ENCODE assay signal across 2 cellular contexts in genomic region chr1:20760322-20760721, GRCh38.
TF ChIP-seq lines count a peak whose summit lies in the region.

No MANE protein-coding gene starts in this region.

TF ChIP-seq in HepG2, 621 proteins besides CTCF, POLR2A, EP300 and RAD21:
- 0 out of 2 replicates have a peak, but pooled peaks have one; percentile 19 for TF ChIP-seq ZNF121 (CRISPR knock-in tag; IDR thresholded peaks at IDR 0.05)
- no peak for TF ChIP-seq NR2F2 (IDR thresholded peaks at IDR 0.05; ENCODE audit: borderline replicate concordance, low read depth)
TF ChIP-seq in HepG2: peak in this region for 1.

TF ChIP-seq in WTC11, 78 proteins besides CTCF, POLR2A, EP300 and RAD21:
- peak; percentile 71 for TF ChIP-seq ZNF121 (CRISPR knock-in tag; IDR thresholded peaks at IDR 0.05)
- no peak for TF ChIP-seq HMGXB4 (CRISPR knock-in tag; IDR thresholded peaks at IDR 0.05)
